Comparison of ENCODE assay signal across 8 cellular contexts in genomic region chr19:5978606-5979552, GRCh38. TPM values are rescaled to one million over a fixed set of nuclear protein-coding genes. Genes with fewer than 3 reads are reported as not detected.
A peak's percentile ranks its signal among the peaks of the same experiment; 100 is the strongest.
DNase-seq lines count a peak whose midpoint lies in the region; ATAC-seq and TF ChIP-seq lines count a peak whose summit lies in the region.

No MANE protein-coding gene starts in this region.

- H3K36me3 Mint-ChIP-seq in activated B cell treated with CpG ODN at 0.5 μM for 24 hours (ENCODE audit: low read depth) = peaks cover 24% of the 10 kb centered on the region

- ATAC-seq in activated B cell treated with CpG ODN at 0.5 μM for 24 hours (ENCODE audit: low read depth) = no peak
- peak in 2 of 8 donors; percentile 1 to 5 for ATAC-seq in heart right ventricle
- ATAC-seq in GM18502 (IDR thresholded peaks at IDR 0.05; ENCODE audit: poor library complexity, unreplicated experiment) = no peak
- no peak for ATAC-seq in GM18867 (IDR thresholded peaks at IDR 0.05; ENCODE audit: unreplicated experiment)
- ATAC-seq in GM21576 (IDR thresholded peaks at IDR 0.05; ENCODE audit: unreplicated experiment) = no peak
- ATAC-seq in GM19328 (IDR thresholded peaks at IDR 0.05; ENCODE audit: unreplicated experiment) = no peak

- H3K27me3 Mint-ChIP-seq in activated B cell treated with CpG ODN at 0.5 μM for 24 hours = no peaks in the 10 kb centered on the region

- peak overlapping the region; percentile 98 for H3K4me3 ChIP-seq in HAP-1
- peak overlapping the region; percentile 47 to 100 (median 92) for H3K4me3 ChIP-seq in heart right ventricle
- peak overlapping the region; percentile 97 for H3K4me3 ChIP-seq in skeletal muscle satellite cell (ENCODE audit: low read length)

- H3K9ac ChIP-seq in skeletal muscle satellite cell (ENCODE audit: low read depth, low read length) = peak overlapping the region; percentile 81

- H3K27me3 ChIP-seq in HAP-1 (ENCODE audit: low read depth) (no peaks in the 10 kb centered on the region), heart right ventricle (no peaks in the 10 kb centered on the region), skeletal muscle satellite cell (ENCODE audit: control insufficient read depth, insufficient read depth, low read length) (no peaks in the 10 kb centered on the region)

- 38 to 42% methylated on average over 33 of the region's 33 CpGs for WGBS in heart right ventricle, 2 donors

- POLR2A ChIA-PET in activated B cell treated with CpG ODN at 0.5 μM for 24 hours (lab: Charles Lee) = interaction anchor here (0.6 to 1.0 kb wide), 6 partner anchors 11 to 1191 kb away, joined by 3 to 7 read pairs (median 3); no protein-coding TSS in a partner anchor

- H3K27ac Mint-ChIP-seq in activated B cell treated with CpG ODN at 0.5 μM for 24 hours = peak overlapping the region; percentile 83

- peak overlapping the region; percentile 27 to 95 (median 92) for H3K27ac ChIP-seq in heart right ventricle

- CTCF ChIA-PET in activated B cell treated with CpG ODN at 0.5 μM for 24 hours (lab: Charles Lee) = interaction anchor here (1.1 to 3.0 kb wide), 4 partner anchors 9 to 147 kb away, joined by 3 to 17 read pairs (median 6); no protein-coding TSS in a partner anchor

- peak overlapping the region; percentile 91 for H3K4me3 Mint-ChIP-seq in activated B cell treated with CpG ODN at 0.5 μM for 24 hours

- no peaks in the 10 kb centered on the region for H3K9me3 Mint-ChIP-seq in activated B cell treated with CpG ODN at 0.5 μM for 24 hours

- peaks cover 46% of the 10 kb centered on the region for H3K4me1 Mint-ChIP-seq in activated B cell treated with CpG ODN at 0.5 μM for 24 hours

- peak overlapping the region; percentile 93 for H3K4me2 ChIP-seq in skeletal muscle satellite cell (ENCODE audit: low read length)

- H3K36me3 ChIP-seq in HAP-1 (replicated peaks) (peaks cover 21% of the 10 kb centered on the region), heart right ventricle (peaks cover 0 to 19% (median 0%) of the 10 kb centered on the region in 9 donors), skeletal muscle satellite cell (ENCODE audit: insufficient read depth, low read length) (peaks cover 12% of the 10 kb centered on the region)

- DNase-seq in HAP-1 (ENCODE audit: low spot score in 2 of 2) = peak in 1 of 2 experiments; percentile 37
- DNase-seq in activated B cell treated with CpG ODN at 0.5 μM for 24 hours = no peak
- DNase-seq in heart right ventricle = no peak

- in situ Hi-C loops in HAP-1 (cut with MboI; ENCODE audit: low sequenced_read_pairs) = no loop called here

- H3K9me3 ChIP-seq in HAP-1 (no peaks in the 10 kb centered on the region), heart right ventricle (no peaks in the 10 kb centered on the region), skeletal muscle satellite cell (replicated peaks; ENCODE audit: low read length) (no peaks in the 10 kb centered on the region)

- intact Hi-C loops in activated B cell treated with CpG ODN at 0.5 μM for 24 hours (cut with micrococcal nuclease) = loop anchor here (1.0 to 5.0 kb wide), 5 partner anchors 75 to 393 kb away; partner anchors contain the start of genes ALKBH7, RFX2, SAFB and SAFB2
- intact Hi-C loops in heart right ventricle (cut with DNase I) = loop anchor here in 3 of 10 donors (1.0 to 5.0 kb wide), 2 partner anchors 77 to 189 kb away; partner anchors contain the start of genes NDUFA11 (in 3 of the 3) and VMAC (in 3 of the 3)

- TF ChIP-seq CTCF in activated B cell treated with CpG ODN at 0.5 μM for 24 hours (IDR thresholded peaks at IDR 0.05) (no peak), heart right ventricle (IDR thresholded peaks at IDR 0.05) (no peak)

- peaks cover 30% of the 10 kb centered on the region for H3K4me1 ChIP-seq in HAP-1
- H3K4me1 ChIP-seq in heart right ventricle = peaks cover 10 to 62% (median 44%) of the 10 kb centered on the region in 9 donors
- H3K4me1 ChIP-seq in skeletal muscle satellite cell (ENCODE audit: control insufficient read depth, insufficient read depth, low read length) = peaks cover 39% of the 10 kb centered on the region

RNA-seq across cellular contexts. Expression of gene RANBP3, which starts 0.9 kb away (rescaled TPM):
- total RNA-seq in activated B cell treated with CpG ODN at 0.5 μM for 24 hours = 77.0 and 98.5 TPM in 2 replicates
- total RNA-seq in heart right ventricle = 10 to 100 TPM; 51.4 to 76.1 (median 63.3) TPM
- 10 to 100 TPM; 29.5 to 45.2 TPM for polyA plus RNA-seq in heart right ventricle
- 30.6 and 42.1 TPM in 2 replicates for total RNA-seq in skeletal muscle satellite cell (2012; rRNA removed)
